ENCODE assay signal across 30 cellular contexts in genomic region chr3:23657647-23658046, GRCh38.
"Had no signal": no experiment of that assay in that cellular context is flagged by ENCODE, and none has a peak within 500 bp of the region (broad histone marks: within the 10 kb centered on the region; RNA-seq: fewer than 3 reads in every experiment).

No MANE protein-coding gene starts in this region.

- H3K4me3 Mint-ChIP-seq: dendritic cell treated with granulocyte-macrophage colony-stimulating factor and Interleukin-4, amounts not matched to agents 40 ng/mL and 50 ng/mL, for 4 days; endodermal cell; naive thymus-derived CD8-positive, alpha-beta T cell; nephron progenitor cell had no signal

- DNase-seq: colonic mucosa; effector CD8-positive, alpha-beta T cell; endodermal cell; foreskin fibroblast; gastrocnemius medialis; head of caudate nucleus; kidney; mesendoderm; midbrain; naive thymus-derived CD8-positive, alpha-beta T cell; nephron progenitor cell; nucleus accumbens; stimulated activated CD4-positive, alpha-beta T cell treated with anti-CD3 and anti-CD28 coated beads, Interleukin-12 subunit alpha, Interleukin-12 subunit beta, amount 100 ng/mL, for 4 hours; stimulated activated CD4-positive, alpha-beta T cell treated with anti-CD3 and anti-CD28 coated beads, Interleukin-1b, Interleukin-23, amount 100 ng/mL, for 48 hours; stimulated activated CD4-positive, alpha-beta T cell treated with anti-CD3 and anti-CD28 coated beads, Interleukin-4, amount 100 ng/mL, for 1 hour; stimulated activated CD8-positive, alpha-beta memory T cell treated with anti-CD3 and anti-CD28 coated beads, Interleukin-4, amount 100 ng/mL, for 48 hours; stimulated activated naive CD8-positive, alpha-beta T cell treated with anti-CD3 and anti-CD28 coated beads, Interleukin-15, Interleukin-2, amounts not matched to agents 100 U/mL and 50 U/mL, for 24 hours; testis; upper lobe of left lung; uterus had no signal

- H3K4me2 ChIP-seq: hepatocyte, smooth muscle cell had no signal

- H2AFZ ChIP-seq: hepatocyte had no signal

- H3K27me3 ChIP-seq: colonic mucosa, gastrocnemius medialis, hepatocyte, right atrium auricular region, testis, tibial nerve, upper lobe of left lung, uterus had no signal

- H3K4me3 ChIP-seq: colonic mucosa, gastrocnemius medialis, hepatocyte, lung, prostate gland, right atrium auricular region, smooth muscle cell, testis, tibial nerve, upper lobe of left lung, uterus had no signal

- H3K9me3 ChIP-seq: colonic mucosa, gastrocnemius medialis, prostate gland, testis, upper lobe of left lung, uterus had no signal

- H3K36me3 ChIP-seq: colonic mucosa, gastrocnemius medialis, prostate gland, right atrium auricular region, tibial nerve, upper lobe of left lung, uterus had no signal

- H3K27me3 Mint-ChIP-seq: dendritic cell treated with granulocyte-macrophage colony-stimulating factor and Interleukin-4, amounts not matched to agents 40 ng/mL and 50 ng/mL, for 4 days had no signal

- H3K4me1 ChIP-seq: colonic mucosa, gastrocnemius medialis, prostate gland, right atrium auricular region, testis, upper lobe of left lung, uterus had no signal

- ATAC-seq: gastrocnemius medialis; left lobe of liver; naive thymus-derived CD8-positive, alpha-beta T cell; sciatic nerve; stimulated activated naive CD8-positive, alpha-beta T cell treated with anti-CD3 and anti-CD28 coated beads, Interleukin-15, Interleukin-2, amounts not matched to agents 100 U/mL and 50 U/mL, for 24 hours had no signal

- H3K4me1 Mint-ChIP-seq: endodermal cell had no signal

- H3K27ac Mint-ChIP-seq: dendritic cell treated with granulocyte-macrophage colony-stimulating factor and Interleukin-4, amounts not matched to agents 40 ng/mL and 50 ng/mL, for 4 days; endodermal cell; naive thymus-derived CD8-positive, alpha-beta T cell; nephron progenitor cell had no signal

- H3K79me2 ChIP-seq: hepatocyte had no signal

- H3K27ac ChIP-seq: colonic mucosa, epithelial cell of prostate, gastrocnemius medialis, hepatocyte, prostate gland, right atrium auricular region, testis, tibial nerve, upper lobe of left lung, uterus had no signal
